Comparison of ENCODE assay signal across 1 cellular context in the genomic region with DNA sequence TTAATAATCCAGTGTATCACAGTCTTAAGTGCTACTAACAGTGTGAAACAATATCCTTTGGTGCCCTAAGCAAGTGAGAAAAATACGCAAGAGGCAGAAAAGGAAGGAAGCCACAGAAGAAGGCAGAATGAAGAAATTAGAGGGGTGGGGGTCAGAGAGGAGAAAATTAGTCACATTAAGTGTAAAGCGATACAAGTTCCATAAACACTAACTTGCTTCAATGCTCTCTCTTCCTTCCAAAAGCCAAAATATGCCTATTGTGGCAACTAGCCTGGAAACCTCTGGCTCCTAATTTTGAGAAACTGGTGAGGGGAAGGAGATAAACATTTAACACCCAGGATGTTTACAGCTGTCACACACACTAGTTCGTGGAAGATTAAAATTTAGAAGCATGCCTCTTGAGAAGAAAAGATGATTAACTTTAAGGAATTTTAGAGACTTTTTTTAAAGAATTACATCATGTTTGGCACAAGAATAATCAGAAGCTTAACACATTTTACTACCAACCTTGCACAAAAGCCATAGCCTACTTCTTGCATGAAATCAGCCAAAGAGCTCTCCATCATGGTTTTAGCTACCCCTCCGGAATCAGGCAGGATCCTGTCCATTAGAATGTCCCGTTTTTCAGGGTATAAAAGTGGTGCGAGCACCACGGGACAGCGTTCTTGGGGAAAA.
A peak's percentile ranks its signal among the peaks of the same experiment; 100 is the strongest.
TF ChIP-seq lines count a peak whose summit lies in the region.

No MANE protein-coding gene starts in this region.

TF ChIP-seq in HepG2, 621 proteins besides CTCF, POLR2A, EP300 and RAD21:
- TF ChIP-seq ARNT (IDR thresholded peaks at IDR 0.05), result no peak
- TF ChIP-seq RORA (CRISPR knock-in tag; IDR thresholded peaks at IDR 0.05), result 0 out of 2 replicates have a peak, but pooled peaks have one; percentile 51
